17 cellular contexts compared by ENCODE assay signal in genomic region chr10:80617807-80618206, GRCh38.
"Had no signal": no experiment of that assay in that cellular context is flagged by ENCODE, and none has a peak within 500 bp of the region (broad histone marks: within the 10 kb centered on the region; RNA-seq: fewer than 3 reads in every experiment).

No MANE protein-coding gene starts in this region.

- H3K36me3 ChIP-seq: gastrocnemius medialis, transverse colon had no signal

- ATAC-seq: esophagus mucosa; gastrocnemius medialis; naive thymus-derived CD4-positive, alpha-beta T cell; psoas muscle; sciatic nerve had no signal

- H3K4me3 ChIP-seq: coronary artery, gastrocnemius medialis, psoas muscle, testis, transverse colon had no signal

- DNase-seq: effector CD4-positive, alpha-beta T cell; gastrocnemius medialis; mesendoderm; naive thymus-derived CD4-positive, alpha-beta T cell; nephron progenitor cell; psoas muscle; retina; stimulated activated CD4-positive, alpha-beta T cell treated with anti-CD3 and anti-CD28 coated beads, Interleukin-2, amount 100 ng/mL, for 24 hours; stimulated activated CD4-positive, alpha-beta T cell treated with anti-CD3 and anti-CD28 coated beads, Interleukin-4, amount 100 ng/mL, for 4 hours; stimulated activated naive B cell treated with anti-CD40 and anti-IgM and Interleukin-4, amounts not matched to agents 10 μg/mL and 1 μg/mL and 100 μg/mL, for 72 hours; stimulated activated naive CD8-positive, alpha-beta T cell treated with anti-CD3 and anti-CD28 coated beads, Interleukin-15, amount 100 ng/mL, for 72 hours; testis; transverse colon had no signal

- H3K27me3 ChIP-seq: gastrocnemius medialis, testis, transverse colon had no signal

- FAIRE-seq: keratinocyte had no signal
